In genomic region chr5:21070871-21071270, GRCh38 we compare ENCODE assay signal across 26 cellular contexts.
"Had no signal": no experiment of that assay in that cellular context is flagged by ENCODE, and none has a peak within 500 bp of the region (broad histone marks: within the 10 kb centered on the region; RNA-seq: fewer than 3 reads in every experiment).

No MANE protein-coding gene starts in this region.

- H3K36me3 ChIP-seq: brain microvascular endothelial cell, cardiac muscle cell, SJSA1 had no signal

- H3K4me1 ChIP-seq: SJSA1 had no signal

- H3K27me3 ChIP-seq: brain microvascular endothelial cell, cardiac muscle cell, SJSA1 had no signal

- H3K27ac ChIP-seq: brain microvascular endothelial cell, cardiac muscle cell, SJSA1 had no signal

- H3K4me3 ChIP-seq: cardiac muscle cell, SJSA1 had no signal

- DNase-seq: activated B cell treated with CpG ODN at 0.5 μM for 24 hours; activated CD4-positive, alpha-beta T cell treated with anti-CD3 and anti-CD28 coated beads for 1 hour; activated CD4-positive, alpha-beta T cell treated with anti-CD3 and anti-CD28 coated beads, Interleukin-2, amount 10 ng/mL, durations not matched to agents 24 days and 14 days; activated CD4-positive, alpha-beta T cell treated with anti-CD3 and anti-CD28 coated beads, Interleukin-2, amount 50 U/mL, for 48 hours; activated CD8-positive, alpha-beta memory T cell treated with anti-CD3 and anti-CD28 coated beads, Interleukin-2, amount 10 ng/mL, durations not matched to agents 7 days and 5 days; activated gamma-delta T cell; activated naive CD4-positive, alpha-beta T cell treated with anti-CD3 and anti-CD28 coated beads for 36 hours; activated T-cell treated with anti-CD3 and anti-CD28 coated beads, Interleukin-2, amount 50 U/mL, for 48 hours; amygdala; brain microvascular endothelial cell; Karpas-422; NCI-H1048; NCI-H146; NCI-H187 treated with DMSO at 0.1 percent for 48 hours; NCI-H2081 treated with DMSO at 0.1 percent for 48 hours; NCI-H446 treated with DMSO at 0.1 percent for 48 hours; NCI-H524 treated with DMSO at 0.1 percent for 48 hours; NCI-H82; NK-92 treated with Interleukin-12 subunit alpha and Interleukin-12 subunit beta, amount 100 ng/mL, for 24 hours; PC-3; SHP77; T-helper 17 cell; T-helper 9 cell had no signal

- H3K9me3 ChIP-seq: SJSA1 had no signal

- FAIRE-seq: RCC 7860 had no signal
